In the genomic region with DNA sequence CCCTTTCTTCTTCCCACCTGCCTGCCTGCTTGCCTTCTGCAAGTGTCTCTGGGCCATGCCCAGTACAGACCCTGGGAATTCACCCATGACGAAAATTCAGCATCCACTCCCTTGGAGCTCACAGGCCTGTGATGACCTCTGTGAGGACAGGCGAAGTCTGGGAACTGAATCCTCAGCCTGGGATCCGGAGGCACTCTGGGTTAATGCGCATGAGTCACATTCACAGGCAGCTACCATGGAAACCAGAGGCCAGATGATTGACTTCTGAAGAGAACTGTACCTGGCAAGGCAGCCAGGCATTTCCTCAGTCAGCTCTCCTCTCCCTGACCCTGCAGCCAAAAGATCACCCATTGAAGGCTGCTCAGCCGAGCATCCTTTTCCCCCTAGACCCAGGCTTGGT, we compare ENCODE assay signal across 11 cellular contexts. TPM values are rescaled to one million over a fixed set of nuclear protein-coding genes. Genes with fewer than 3 reads are reported as not detected.
DNase-seq lines count a peak whose midpoint lies in the region; TF ChIP-seq lines count a peak whose summit lies in the region.
"Had no signal": no experiment of that assay in that cellular context is flagged by ENCODE, and none has a peak within 500 bp of the region (broad histone marks: within the 10 kb centered on the region; RNA-seq: fewer than 3 reads in every experiment).

No MANE protein-coding gene starts in this region.

- H3K4me1 ChIP-seq in PC-9 (replicated peaks; ENCODE audit: insufficient read depth): peaks cover 13% of the 10 kb centered on the region
- H3K4me1 ChIP-seq in neuronal stem cell (ENCODE audit: control insufficient read depth in 2 of 2, insufficient read depth in 1 of 2, low read depth in 1 of 2, low read length in 2 of 2): peaks cover 3 to 39% of the 10 kb centered on the region in 2 donors
- H3K4me1 ChIP-seq in colonic mucosa: no peaks in the 10 kb centered on the region

- POLR2A ChIA-PET in PC-9 (lab: Charles Lee; ENCODE audit: unreplicated experiment): no interaction called here

- no peak overlapping the region for H3K4me2 ChIP-seq in PC-9
- H3K4me2 ChIP-seq in neuronal stem cell (ENCODE audit: insufficient read depth, low read length, poor library complexity, severe bottlenecking): no peak overlapping the region

- H2AFZ ChIP-seq in PC-9 (no peak overlapping the region), neuronal stem cell (ENCODE audit: low read length) (no peak overlapping the region)

- peaks cover 29% of the 10 kb centered on the region; the same call in 1 of the 2 replicates for H3K36me3 ChIP-seq in PC-9 (ENCODE audit: low read depth)
- peaks cover 5 to 38% of the 10 kb centered on the region in 2 donors for H3K36me3 ChIP-seq in neuronal stem cell (replicated peaks in 1 of 2; ENCODE audit: control insufficient read depth in 2 of 2, insufficient read depth in 2 of 2, low read length in 2 of 2)
- H3K36me3 ChIP-seq in colonic mucosa: peaks cover 4% of the 10 kb centered on the region

- H3K9ac ChIP-seq in neuronal stem cell (ENCODE audit: low read depth, low read length, poor library complexity) (no peak overlapping the region), colonic mucosa (ENCODE audit: low read depth in 2 of 2, low read length in 2 of 2) (no peak overlapping the region)

- H2BK5ac ChIP-seq in neuronal stem cell (ENCODE audit: low read length): no peak overlapping the region

- peaks cover 31% of the 10 kb centered on the region for H3F3A ChIP-seq in PC-9 (ENCODE audit: insufficient read depth, low read depth)

- TF ChIP-seq CTCF in PC-9 (conservative IDR thresholded peaks at IDR 0.05) (no peak), epithelial cell of esophagus (IDR thresholded peaks at IDR 0.05; ENCODE audit: insufficient read depth, low read depth, low read length, missing control alignments) (no peak), colonic mucosa (IDR thresholded peaks at IDR 0.05) (no peak), GM10266 (IDR thresholded peaks at IDR 0.05; ENCODE audit: control insufficient read depth, insufficient read depth, low read depth, missing control alignments) (no peak)

- peak overlapping the region; percentile 14 for H3K23ac ChIP-seq in neuronal stem cell (ENCODE audit: low read depth, low read length, poor library complexity)

- H3K4ac ChIP-seq in neuronal stem cell (ENCODE audit: low read length): no peak overlapping the region

- H3K79me1 ChIP-seq in neuronal stem cell (ENCODE audit: low read depth, low read length): no peaks in the 10 kb centered on the region

- H3K27ac ChIP-seq in PC-9: 0 out of 2 replicates have a peak overlapping the region, but pooled peaks have one; percentile 10
- no peak overlapping the region for H3K27ac ChIP-seq in neuronal stem cell (replicated peaks; ENCODE audit: low read length)
- no peak overlapping the region for H3K27ac ChIP-seq in colonic mucosa
- H3K27ac ChIP-seq: suprapubic skin had no signal

- no peak overlapping the region for H2BK120ac ChIP-seq in neuronal stem cell (ENCODE audit: low read depth, low read length)

- H3K14ac ChIP-seq in neuronal stem cell (ENCODE audit: low read length): no peak overlapping the region

- no peak overlapping the region for H4K8ac ChIP-seq in neuronal stem cell (ENCODE audit: low read depth, low read length)

- no peak overlapping the region for H2BK15ac ChIP-seq in neuronal stem cell (ENCODE audit: low read length)

- H3K4me3 ChIP-seq in PC-9 (no peak overlapping the region), epithelial cell of esophagus (ENCODE audit: low read length) (no peak overlapping the region), neuronal stem cell (ENCODE audit: low read length in 2 of 2) (no peak overlapping the region), colonic mucosa (no peak overlapping the region)
- H3K4me3 ChIP-seq: skin epidermis, suprapubic skin had no signal

- H3K9me2 ChIP-seq in PC-9 (ENCODE audit: insufficient read depth): no peaks in the 10 kb centered on the region

- DNase-seq in ELF-1 (ENCODE audit: low read depth, low spot score) (peak; percentile 75), PC-9 (peak; percentile 51 to 78), epithelial cell of esophagus (ENCODE audit: low read depth) (peak; percentile 86), neuronal stem cell (ENCODE audit: low spot score) (no peak), ureter (ENCODE audit: low spot score) (no peak), colonic mucosa (no peak), GM10266 (ENCODE audit: extremely low spot score) (no peak), NAMALWA (ENCODE audit: low spot score) (no peak)
- DNase-seq: NCI-H146 had no signal

- no TSS peak for BruUV-seq in PC-9 (replicated peaks; lab: Mats Ljungman, UMichigan)

- no peak overlapping the region for H3K18ac ChIP-seq in neuronal stem cell (ENCODE audit: low read length)

- no peak overlapping the region for H4K91ac ChIP-seq in neuronal stem cell (ENCODE audit: low read depth, low read length, poor library complexity)

- CTCF ChIA-PET in PC-9 (lab: Charles Lee): interaction anchor here (0.7 kb wide), 1 partner anchor 126 kb away, joined by 4 read pairs; no protein-coding TSS in a partner anchor

- H3K27me3 ChIP-seq in PC-9 (ENCODE audit: insufficient read depth, low read depth): no peaks in the 10 kb centered on the region
- no peaks in the 10 kb centered on the region for H3K27me3 ChIP-seq in neuronal stem cell (ENCODE audit: control insufficient read depth in 3 of 3, insufficient read depth in 3 of 3, low read depth in 1 of 3, low read length in 3 of 3)
- H3K27me3 ChIP-seq in colonic mucosa: no peaks in the 10 kb centered on the region
- H3K27me3 ChIP-seq: suprapubic skin had no signal

- no peaks in the 10 kb centered on the region for H4K20me1 ChIP-seq in PC-9 (ENCODE audit: insufficient read depth)

- no peaks in the 10 kb centered on the region for H3K79me2 ChIP-seq in PC-9 (ENCODE audit: low read depth)

- no peak overlapping the region for H2BK12ac ChIP-seq in neuronal stem cell (ENCODE audit: low read length)

- intact Hi-C loops in PC-9 (cut with micrococcal nuclease; ENCODE audit: unreplicated experiment): no loop called here
- intact Hi-C loops in colonic mucosa (cut with DNase I): no loop called here

- no CpG with 5 or more reads among the region's 5 CpGs for WGBS in neuronal stem cell (ENCODE audit: extremely low coverage in 2 of 2, insufficient read length in 2 of 2, insufficient replicate concordance in 1 of 2), 2 donors

- H3K9me3 ChIP-seq in PC-9 (ENCODE audit: insufficient read depth, low read depth): no peaks in the 10 kb centered on the region
- H3K9me3 ChIP-seq in neuronal stem cell (replicated peaks in 1 of 2; ENCODE audit: control insufficient read depth in 2 of 2, insufficient read depth in 1 of 2, low read depth in 1 of 2, low read length in 2 of 2): no peaks in the 10 kb centered on the region
- H3K9me3 ChIP-seq in colonic mucosa: no peaks in the 10 kb centered on the region
- H3K9me3 ChIP-seq: suprapubic skin had no signal

- H2AK5ac ChIP-seq in neuronal stem cell (ENCODE audit: low read depth, low read length): no peak overlapping the region

RNA-seq across cellular contexts. Expression of gene SLC9A8, which starts 41.0 kb away (rescaled TPM):
- 12.7 and 21.4 TPM in 2 replicates for total RNA-seq in PC-9 (2021)
- polyA plus RNA-seq in neuronal stem cell (2013, experiment 1 of 2): 2.9 TPM
- 2.7 TPM for polyA plus RNA-seq in neuronal stem cell (2013, experiment 2 of 2)
- total RNA-seq in ureter: 35.0 TPM
- total RNA-seq in colonic mucosa: 10 to 100 TPM in 1 of 2 donors, 1 to 10 TPM in 1; 6.0 to 11.1 TPM

Comparison
In these comparisons a context has a peak if more than half of its experiments do, and no peak if none do; other contexts are left out.
1. DNase-seq: peak in ELF-1 (single experiment), PC-9 (2 of 2) and epithelial cell of esophagus (single experiment); none in neuronal stem cell (single experiment), ureter (single experiment), colonic mucosa (single experiment), GM10266 (single experiment) and NAMALWA (single experiment).